Comparison of ENCODE assay signal across 8 cellular contexts in the genomic region with DNA sequence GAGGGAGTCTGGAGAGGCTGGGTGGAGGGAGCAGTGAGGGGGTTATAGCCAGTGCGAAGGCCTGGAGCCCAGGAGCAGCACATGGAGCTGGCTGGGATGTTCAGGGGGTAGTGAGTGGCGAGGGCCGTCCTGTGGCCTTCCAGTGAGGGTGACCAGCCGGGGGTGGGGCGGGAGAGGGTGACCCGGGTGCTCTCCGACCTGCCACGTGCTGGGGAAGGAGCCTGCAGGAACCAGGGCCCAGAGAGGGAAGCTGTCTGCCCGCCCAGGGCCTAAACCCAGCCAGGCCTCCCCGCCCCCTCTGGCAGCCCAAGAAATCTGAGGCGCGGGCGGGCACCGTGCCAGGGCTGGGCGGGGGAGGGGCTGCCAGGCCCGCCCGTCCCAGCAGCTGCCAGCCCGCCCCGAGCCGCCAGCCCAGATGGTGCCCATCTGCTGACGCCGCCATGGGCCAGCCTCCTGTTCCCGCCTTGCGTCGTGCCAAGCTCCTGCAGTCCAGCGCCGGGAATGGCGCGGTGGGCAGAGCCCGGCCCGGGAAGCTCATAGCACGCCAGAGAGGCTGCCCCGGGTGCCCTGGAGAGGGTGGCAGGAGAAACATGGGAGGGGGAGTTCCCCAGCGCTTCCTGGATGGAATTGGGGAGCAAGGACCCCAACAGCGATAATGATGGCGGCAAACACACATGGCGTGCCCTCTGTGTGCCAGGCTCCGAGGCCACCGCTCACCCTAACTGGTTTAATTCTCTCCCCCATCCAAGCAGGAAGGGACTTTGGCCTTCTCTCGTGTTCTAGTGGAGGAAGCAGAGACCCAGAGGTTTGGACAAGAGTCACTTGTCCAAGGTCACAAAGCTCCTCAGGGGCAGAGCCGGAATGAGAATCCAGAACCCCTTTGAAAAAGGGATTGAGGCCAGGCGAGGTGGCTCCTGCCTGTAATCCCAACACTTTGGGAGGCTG. TPM values are rescaled to one million over a fixed set of nuclear protein-coding genes. Genes with fewer than 3 reads are reported as not detected.
A peak's percentile ranks its signal among the peaks of the same experiment; 100 is the strongest.
DNase-seq lines count a peak whose midpoint lies in the region; ATAC-seq and TF ChIP-seq lines count a peak whose summit lies in the region.

No MANE protein-coding gene starts in this region.

- TF ChIP-seq CTCF in fibroblast of mammary gland (conservative IDR thresholded peaks at IDR 0.05; ENCODE audit: control insufficient read depth, insufficient read depth, low read depth, low read length), result no peak
- no peak for TF ChIP-seq CTCF in ovary (IDR thresholded peaks at IDR 0.05)
- TF ChIP-seq CTCF in natural killer cell (IDR thresholded peaks at IDR 0.05), result no peak
- TF ChIP-seq CTCF in GM10248 (IDR thresholded peaks at IDR 0.05; ENCODE audit: control extremely low read depth, extremely low read depth, low read depth, missing control alignments), result no peak

- H3K36me3 Mint-ChIP-seq in natural killer cell, result no peaks in the 10 kb centered on the region
- no peaks in the 10 kb centered on the region for H3K36me3 Mint-ChIP-seq in activated CD4-positive, alpha-beta T cell treated with anti-CD3 and anti-CD28 coated beads, Interleukin-2, amount 10 ng/mL, durations not matched to agents 24 days and 14 days (ENCODE audit: low read depth)

- CTCF ChIA-PET in GM10248 (lab: Yijun Ruan, JAX), result no interaction called here

- no peaks in the 10 kb centered on the region for H3K27me3 ChIP-seq in ovary

- DNase-seq in COLO668 (lab: John Stamatoyannopoulos, UW; ENCODE audit: unreplicated experiment) (peak; percentile 87), NCI-H446 treated with DMSO at 0.1 percent for 48 hours (lab: John Stamatoyannopoulos, UW) (peak; percentile 92), fibroblast of mammary gland (ENCODE audit: low read depth) (peak; percentile 64), ovary (peak; percentile 78 to 88 (median 86)), natural killer cell (no peak), GM10248 (ENCODE audit: extremely low spot score) (no peak)
- DNase-seq in activated CD4-positive, alpha-beta T cell treated with anti-CD3 and anti-CD28 coated beads, Interleukin-2, amount 10 ng/mL, durations not matched to agents 24 days and 14 days, result no peak

- TF ChIP-seq EP300 in ovary (IDR thresholded peaks at IDR 0.05), result no peak

- peak overlapping the region; percentile 83 to 86 for H3K27ac ChIP-seq in ovary

- 26 to 50% (median 33%) methylated on average over 33 to 42 of the region's 42 CpGs for WGBS in ovary, 3 donors

- peaks cover 46% of the 10 kb centered on the region for H3K4me1 ChIP-seq in ovary (ENCODE audit: insufficient read depth)

- H3K27me3 Mint-ChIP-seq in natural killer cell (ENCODE audit: low read depth in 2 of 2), result no peaks in the 10 kb centered on the region
- H3K27me3 Mint-ChIP-seq in activated CD4-positive, alpha-beta T cell treated with anti-CD3 and anti-CD28 coated beads, Interleukin-2, amount 10 ng/mL, durations not matched to agents 24 days and 14 days, result no peaks in the 10 kb centered on the region

- no peak for TF ChIP-seq POLR2A in ovary (IDR thresholded peaks at IDR 0.05)

- H3K36me3 ChIP-seq in ovary, result no peaks in the 10 kb centered on the region

- no peak overlapping the region for H3K27ac Mint-ChIP-seq in natural killer cell
- no peak overlapping the region for H3K27ac Mint-ChIP-seq in activated CD4-positive, alpha-beta T cell treated with anti-CD3 and anti-CD28 coated beads, Interleukin-2, amount 10 ng/mL, durations not matched to agents 24 days and 14 days

- H3K4me3 Mint-ChIP-seq in natural killer cell, result no peak overlapping the region
- H3K4me3 Mint-ChIP-seq in activated CD4-positive, alpha-beta T cell treated with anti-CD3 and anti-CD28 coated beads, Interleukin-2, amount 10 ng/mL, durations not matched to agents 24 days and 14 days, result no peak overlapping the region

- ATAC-seq in natural killer cell, result no peak
- no peak for ATAC-seq in GM18858 (IDR thresholded peaks at IDR 0.05; ENCODE audit: unreplicated experiment)

- peaks cover under 1 to 5% of the 10 kb centered on the region in 2 donors for H3K4me1 Mint-ChIP-seq in natural killer cell
- no peaks in the 10 kb centered on the region for H3K4me1 Mint-ChIP-seq in activated CD4-positive, alpha-beta T cell treated with anti-CD3 and anti-CD28 coated beads, Interleukin-2, amount 10 ng/mL, durations not matched to agents 24 days and 14 days

- no peak overlapping the region for H3K4me3 ChIP-seq in fibroblast of mammary gland (ENCODE audit: control insufficient read depth, low read depth, low read length)
- peak overlapping the region; percentile 7 for H3K4me3 ChIP-seq in ovary

- POLR2A ChIA-PET in GM10248 (lab: Yijun Ruan, JAX), result no interaction called here

- no peaks in the 10 kb centered on the region for H3K9me3 Mint-ChIP-seq in natural killer cell
- no peaks in the 10 kb centered on the region for H3K9me3 Mint-ChIP-seq in activated CD4-positive, alpha-beta T cell treated with anti-CD3 and anti-CD28 coated beads, Interleukin-2, amount 10 ng/mL, durations not matched to agents 24 days and 14 days

- intact Hi-C loops in ovary (cut with DNase I), result no loop called here
- intact Hi-C loops in natural killer cell (cut with micrococcal nuclease), result no loop called here
- intact Hi-C loops in activated CD4-positive, alpha-beta T cell treated with anti-CD3 and anti-CD28 coated beads, Interleukin-2, amount 10 ng/mL, durations not matched to agents 24 days and 14 days (cut with micrococcal nuclease), result no loop called here

- no peaks in the 10 kb centered on the region for H3K9me3 ChIP-seq in ovary

RNA-seq across cellular contexts. Expression of gene NFIC, which starts 21.5 kb away (rescaled TPM):
- total RNA-seq in ovary, result 100 to 1,000 TPM in 5 of 7 donors, 10 to 100 TPM in 2; 62.0 to 345 (median 283) TPM
- 10 to 100 TPM; 31.9 to 71.1 TPM for polyA plus RNA-seq in ovary
- total RNA-seq in natural killer cell, result 10 to 100 TPM; 18.5 to 22.2 (median 20.6) TPM
- 16.9 and 19.8 TPM in 2 replicates for total RNA-seq in activated CD4-positive, alpha-beta T cell treated with anti-CD3 and anti-CD28 coated beads, Interleukin-2, amount 10 ng/mL, durations not matched to agents 24 days and 14 days

Comparison
In these comparisons a context has a peak if more than half of its experiments do, and no peak if none do; other contexts are left out.
1. DNase-seq: peak in COLO668 (single experiment), NCI-H446 treated with DMSO at 0.1 percent for 48 hours (single experiment), fibroblast of mammary gland (single experiment) and ovary (5 of 5); none in natural killer cell (single experiment), GM10248 (single experiment) and activated CD4-positive, alpha-beta T cell treated with anti-CD3 and anti-CD28 coated beads, Interleukin-2, amount 10 ng/mL, durations not matched to agents 24 days and 14 days (single experiment).